10 cellular contexts compared by ENCODE assay signal in the genomic region with DNA sequence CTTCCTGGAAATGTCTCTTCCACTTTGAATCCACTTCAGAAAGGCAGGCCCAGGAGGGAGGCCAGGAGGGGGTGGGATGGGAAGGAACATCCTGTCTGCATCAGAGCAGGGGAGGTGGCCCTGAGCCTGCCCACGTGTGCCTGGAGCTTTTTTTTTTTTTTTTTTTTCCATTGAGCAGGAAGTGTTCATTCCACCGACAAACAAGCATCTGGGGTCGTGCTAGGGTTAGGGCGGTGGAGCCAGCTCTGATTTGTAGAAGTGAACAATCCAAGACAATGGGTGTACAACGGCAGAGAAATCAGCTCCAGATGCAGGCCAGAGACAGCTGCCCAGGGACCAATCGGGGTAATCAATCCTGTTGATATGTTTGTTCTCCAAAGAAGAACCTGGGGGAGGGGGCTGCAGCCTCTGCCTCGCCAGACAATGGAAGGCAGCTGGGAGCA.
DNase-seq lines count a peak whose midpoint lies in the region; ATAC-seq and TF ChIP-seq lines count a peak whose summit lies in the region.
"Had no signal": no experiment of that assay in that cellular context is flagged by ENCODE, and none has a peak within 500 bp of the region (broad histone marks: within the 10 kb centered on the region; RNA-seq: fewer than 3 reads in every experiment).

No MANE protein-coding gene starts in this region.

- H3K4me1 ChIP-seq in HEK293 (ENCODE audit: control insufficient read depth, insufficient read depth, low read length): no peaks in the 10 kb centered on the region

- CTCF ChIA-PET in HEK293 (lab: Yijun Ruan, JAX) (interaction anchor here (0.9 to 1.3 kb wide), 2 partner anchors 13 to 19 kb away, joined by 3 read pairs; no protein-coding TSS in a partner anchor), RWPE1 (lab: Yijun Ruan, JAX) (interaction anchor here (0.6 to 1.1 kb wide), 2 partner anchors 19 to 176 kb away, joined by 3 to 6 read pairs; no protein-coding TSS in a partner anchor)

- H3K36me3 ChIP-seq in HEK293 (ENCODE audit: control insufficient read depth in 2 of 2, insufficient read depth in 1 of 2, low read length in 2 of 2): no peaks in the 10 kb centered on the region

- H3K4me3 ChIP-seq in HEK293 (ENCODE audit: low read depth, low read length): no peak overlapping the region
- no peak overlapping the region for H3K4me3 ChIP-seq in foreskin fibroblast (ENCODE audit: low read depth in 1 of 2, low read length in 2 of 2)

- POLR2A ChIA-PET in HEK293 (lab: Yijun Ruan, JAX): interaction anchor here (0.5 to 0.7 kb wide), 4 partner anchors 11 to 769 kb away, joined by 3 read pairs; no protein-coding TSS in a partner anchor
- POLR2A ChIA-PET in RWPE1 (lab: Yijun Ruan, JAX; ENCODE audit: low non-redundant PET): interaction anchor here (0.6 kb wide), 1 partner anchor 70 kb away, joined by 8 read pairs; no protein-coding TSS in a partner anchor

- TF ChIP-seq CTCF in HEK293 (tag by site-specific recombination; IDR thresholded peaks at IDR 0.05): no peak
- no peak for TF ChIP-seq CTCF in RWPE1 (conservative IDR thresholded peaks at IDR 0.05; ENCODE audit: low read depth)
- TF ChIP-seq CTCF in foreskin fibroblast (IDR thresholded peaks at IDR 0.05; ENCODE audit: low read depth, low read length): no peak

- no peaks in the 10 kb centered on the region for H3K9me3 ChIP-seq in HEK293 (ENCODE audit: control insufficient read depth, insufficient read depth, low read depth, low read length)

- H3K27ac ChIP-seq in HEK293 (ENCODE audit: extremely low read depth, low read depth, low read length) (no peak overlapping the region), RWPE1 (no peak overlapping the region)

- no peak for ATAC-seq in GM19463 (IDR thresholded peaks at IDR 0.05; ENCODE audit: unreplicated experiment)

- DNase-seq in RWPE1 (ENCODE audit: low spot score): peak; percentile 33
- peak; percentile 83 to 84 for DNase-seq in foreskin fibroblast
- peak; percentile 78 for DNase-seq in retina
- no peak for DNase-seq in stimulated activated CD4-positive, alpha-beta T cell treated with anti-CD3 and anti-CD28 coated beads, Interleukin-2, amount 100 ng/mL, for 24 hours
- no peak for DNase-seq in stimulated activated CD4-positive, alpha-beta T cell treated with anti-CD3 and anti-CD28 coated beads, Interleukin-15, amount 100 ng/mL, for 24 hours
- DNase-seq in occipital lobe (lab: John Stamatoyannopoulos, UW): no peak
- DNase-seq: Kasumi-1; stimulated activated naive CD4-positive, alpha-beta T cell treated with Interleukin-2 at 50 U/mL for 16 hours had no signal

TF ChIP-seq in HEK293, 187 proteins besides CTCF, POLR2A, EP300 and RAD21:
- TF ChIP-seq, protein P1, sequence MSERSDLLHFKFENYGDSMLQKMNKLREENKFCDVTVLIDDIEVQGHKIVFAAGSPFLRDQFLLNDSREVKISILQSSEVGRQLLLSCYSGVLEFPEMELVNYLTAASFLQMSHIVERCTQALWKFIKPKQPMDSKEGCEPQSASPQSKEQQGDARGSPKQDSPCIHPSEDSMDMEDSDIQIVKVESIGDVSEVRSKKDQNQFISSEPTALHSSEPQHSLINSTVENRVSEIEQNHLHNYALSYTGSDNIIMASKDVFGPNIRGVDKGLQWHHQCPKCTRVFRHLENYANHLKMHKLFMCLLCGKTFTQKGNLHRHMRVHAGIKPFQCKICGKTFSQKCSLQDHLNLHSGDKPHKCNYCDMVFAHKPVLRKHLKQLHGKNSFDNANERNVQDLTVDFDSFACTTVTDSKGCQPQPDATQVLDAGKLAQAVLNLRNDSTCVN (tag by site-specific recombination; optimal IDR thresholded peaks at IDR 0.05): no peak
- TF ChIP-seq ZNF791 (tag by site-specific recombination; IDR thresholded peaks at IDR 0.05) (no peak), GLI4 (tag by site-specific recombination; IDR thresholded peaks at IDR 0.05) (no peak), ZNF302 (tag by site-specific recombination; IDR thresholded peaks at IDR 0.05; ENCODE audit: low read depth) (no peak), ZFHX2 (tag by site-specific recombination; conservative IDR thresholded peaks at IDR 0.05) (peak; percentile 73), ZNF366 (tag by site-specific recombination; conservative IDR thresholded peaks at IDR 0.05) (no peak), KLF16 (tag by site-specific recombination; IDR thresholded peaks at IDR 0.05) (no peak), EGR2 (tag by site-specific recombination; IDR thresholded peaks at IDR 0.05; ENCODE audit: low read depth) (peak; percentile 73), ZNF341 (tag by site-specific recombination; IDR thresholded peaks at IDR 0.05; ENCODE audit: low read depth) (0 out of 2 replicates have a peak, but pooled peaks have one; percentile 13), ZNF138 (tag by site-specific recombination; IDR thresholded peaks at IDR 0.05; ENCODE audit: borderline replicate concordance) (no peak), ZNF561 (tag by site-specific recombination; IDR thresholded peaks at IDR 0.05; ENCODE audit: borderline replicate concordance) (no peak), YY1 (tag by site-specific recombination; IDR thresholded peaks at IDR 0.05) (no peak), ZNF473 (tag by site-specific recombination; IDR thresholded peaks at IDR 0.05) (no peak), ZNF133 (tag by site-specific recombination; IDR thresholded peaks at IDR 0.05) (no peak), ZNF354C (tag by site-specific recombination; IDR thresholded peaks at IDR 0.05; ENCODE audit: borderline replicate concordance, low read depth) (no peak), ZNF433 (tag by site-specific recombination; IDR thresholded peaks at IDR 0.05; ENCODE audit: low read depth) (no peak), ZNF610 (tag by site-specific recombination; IDR thresholded peaks at IDR 0.05; ENCODE audit: borderline replicate concordance) (no peak), GLIS1 (tag by site-specific recombination; IDR thresholded peaks at IDR 0.05) (no peak), KLF1 (tag by site-specific recombination; IDR thresholded peaks at IDR 0.05) (no peak)
- TF ChIP-seq, protein P2, sequence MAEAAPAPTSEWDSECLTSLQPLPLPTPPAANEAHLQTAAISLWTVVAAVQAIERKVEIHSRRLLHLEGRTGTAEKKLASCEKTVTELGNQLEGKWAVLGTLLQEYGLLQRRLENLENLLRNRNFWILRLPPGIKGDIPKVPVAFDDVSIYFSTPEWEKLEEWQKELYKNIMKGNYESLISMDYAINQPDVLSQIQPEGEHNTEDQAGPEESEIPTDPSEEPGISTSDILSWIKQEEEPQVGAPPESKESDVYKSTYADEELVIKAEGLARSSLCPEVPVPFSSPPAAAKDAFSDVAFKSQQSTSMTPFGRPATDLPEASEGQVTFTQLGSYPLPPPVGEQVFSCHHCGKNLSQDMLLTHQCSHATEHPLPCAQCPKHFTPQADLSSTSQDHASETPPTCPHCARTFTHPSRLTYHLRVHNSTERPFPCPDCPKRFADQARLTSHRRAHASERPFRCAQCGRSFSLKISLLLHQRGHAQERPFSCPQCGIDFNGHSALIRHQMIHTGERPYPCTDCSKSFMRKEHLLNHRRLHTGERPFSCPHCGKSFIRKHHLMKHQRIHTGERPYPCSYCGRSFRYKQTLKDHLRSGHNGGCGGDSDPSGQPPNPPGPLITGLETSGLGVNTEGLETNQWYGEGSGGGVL (tag by site-specific recombination; IDR thresholded peaks at IDR 0.05): no peak
- TF ChIP-seq, protein P3, sequence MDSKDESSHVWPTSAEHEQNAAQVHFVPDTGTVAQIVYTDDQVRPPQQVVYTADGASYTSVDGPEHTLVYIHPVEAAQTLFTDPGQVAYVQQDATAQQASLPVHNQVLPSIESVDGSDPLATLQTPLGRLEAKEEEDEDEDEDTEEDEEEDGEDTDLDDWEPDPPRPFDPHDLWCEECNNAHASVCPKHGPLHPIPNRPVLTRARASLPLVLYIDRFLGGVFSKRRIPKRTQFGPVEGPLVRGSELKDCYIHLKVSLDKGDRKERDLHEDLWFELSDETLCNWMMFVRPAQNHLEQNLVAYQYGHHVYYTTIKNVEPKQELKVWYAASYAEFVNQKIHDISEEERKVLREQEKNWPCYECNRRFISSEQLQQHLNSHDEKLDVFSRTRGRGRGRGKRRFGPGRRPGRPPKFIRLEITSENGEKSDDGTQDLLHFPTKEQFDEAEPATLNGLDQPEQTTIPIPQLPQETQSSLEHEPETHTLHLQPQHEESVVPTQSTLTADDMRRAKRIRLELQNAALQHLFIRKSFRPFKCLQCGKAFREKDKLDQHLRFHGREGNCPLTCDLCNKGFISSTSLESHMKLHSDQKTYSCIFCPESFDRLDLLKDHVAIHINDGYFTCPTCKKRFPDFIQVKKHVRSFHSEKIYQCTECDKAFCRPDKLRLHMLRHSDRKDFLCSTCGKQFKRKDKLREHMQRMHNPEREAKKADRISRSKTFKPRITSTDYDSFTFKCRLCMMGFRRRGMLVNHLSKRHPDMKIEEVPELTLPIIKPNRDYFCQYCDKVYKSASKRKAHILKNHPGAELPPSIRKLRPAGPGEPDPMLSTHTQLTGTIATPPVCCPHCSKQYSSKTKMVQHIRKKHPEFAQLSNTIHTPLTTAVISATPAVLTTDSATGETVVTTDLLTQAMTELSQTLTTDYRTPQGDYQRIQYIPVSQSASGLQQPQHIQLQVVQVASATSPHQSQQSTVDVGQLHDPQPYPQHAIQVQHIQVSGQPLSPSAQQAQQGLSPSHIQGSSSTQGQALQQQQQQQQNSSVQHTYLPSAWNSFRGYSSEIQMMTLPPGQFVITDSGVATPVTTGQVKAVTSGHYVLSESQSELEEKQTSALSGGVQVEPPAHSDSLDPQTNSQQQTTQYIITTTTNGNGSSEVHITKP (tag by site-specific recombination; IDR thresholded peaks at IDR 0.05): peak; percentile 54
- TF ChIP-seq, protein P4, sequence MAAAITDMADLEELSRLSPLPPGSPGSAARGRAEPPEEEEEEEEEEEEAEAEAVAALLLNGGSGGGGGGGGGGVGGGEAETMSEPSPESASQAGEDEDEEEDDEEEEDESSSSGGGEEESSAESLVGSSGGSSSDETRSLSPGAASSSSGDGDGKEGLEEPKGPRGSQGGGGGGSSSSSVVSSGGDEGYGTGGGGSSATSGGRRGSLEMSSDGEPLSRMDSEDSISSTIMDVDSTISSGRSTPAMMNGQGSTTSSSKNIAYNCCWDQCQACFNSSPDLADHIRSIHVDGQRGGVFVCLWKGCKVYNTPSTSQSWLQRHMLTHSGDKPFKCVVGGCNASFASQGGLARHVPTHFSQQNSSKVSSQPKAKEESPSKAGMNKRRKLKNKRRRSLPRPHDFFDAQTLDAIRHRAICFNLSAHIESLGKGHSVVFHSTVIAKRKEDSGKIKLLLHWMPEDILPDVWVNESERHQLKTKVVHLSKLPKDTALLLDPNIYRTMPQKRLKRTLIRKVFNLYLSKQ (tag by site-specific recombination; IDR thresholded peaks at IDR 0.05; ENCODE audit: borderline replicate concordance): no peak

Comparison
In these comparisons a context has a peak if more than half of its experiments do, and no peak if none do; other contexts are left out.
1. DNase-seq: peak in RWPE1 (single experiment), foreskin fibroblast (2 of 2) and retina (single experiment); none in stimulated activated CD4-positive, alpha-beta T cell treated with anti-CD3 and anti-CD28 coated beads, Interleukin-2, amount 100 ng/mL, for 24 hours (0 of 2), stimulated activated CD4-positive, alpha-beta T cell treated with anti-CD3 and anti-CD28 coated beads, Interleukin-15, amount 100 ng/mL, for 24 hours (single experiment) and occipital lobe (single experiment).